Comparison of ENCODE assay signal across 10 cellular contexts in genomic region chr19:48695743-48696352, GRCh38. TPM values are rescaled to one million over a fixed set of nuclear protein-coding genes. Genes with fewer than 3 reads are reported as not detected.
DNase-seq lines count a peak whose midpoint lies in the region; ATAC-seq, FAIRE-seq and TF ChIP-seq lines count a peak whose summit lies in the region.
"Had no signal": no experiment of that assay in that cellular context is flagged by ENCODE, and none has a peak within 500 bp of the region (broad histone marks: within the 10 kb centered on the region; RNA-seq: fewer than 3 reads in every experiment).

FUT2 (plus strand) TSS chr19:48695971; CDS start chr19:48702957, 6,986 bp downstream.

- peak in 1 of 2 donors; percentile 27 for TF ChIP-seq POLR2A in uterus (IDR thresholded peaks at IDR 0.05)

- H3K36me3 ChIP-seq in bronchial epithelial cell (ENCODE audit: control insufficient read depth, insufficient read depth, low read length) (no peaks in the 10 kb centered on the region), uterus (no peaks in the 10 kb centered on the region)

- TF ChIP-seq CTCF in bronchial epithelial cell (IDR thresholded peaks at IDR 0.05; ENCODE audit: insufficient read depth, low read length, severe bottlenecking) (no peak), uterus (IDR thresholded peaks at IDR 0.05) (no peak)

- H3K9me3 Mint-ChIP-seq in activated naive CD8-positive, alpha-beta T cell (ENCODE audit: low read depth) = no peaks in the 10 kb centered on the region
- H3K9me3 Mint-ChIP-seq in activated naive CD8-positive, alpha-beta T cell treated with anti-CD3 and anti-CD28 coated beads, Interleukin-2, amount 50 U/mL, for 24 hours = no peaks in the 10 kb centered on the region
- no peaks in the 10 kb centered on the region for H3K9me3 Mint-ChIP-seq in memory B cell

- peaks cover 7% of the 10 kb centered on the region for H3K4me1 Mint-ChIP-seq in activated naive CD8-positive, alpha-beta T cell (ENCODE audit: low read depth)
- H3K4me1 Mint-ChIP-seq in activated naive CD8-positive, alpha-beta T cell treated with anti-CD3 and anti-CD28 coated beads, Interleukin-2, amount 50 U/mL, for 24 hours = peaks cover 7% of the 10 kb centered on the region
- H3K4me1 Mint-ChIP-seq in memory B cell = peaks cover 8% of the 10 kb centered on the region

- H3K27me3 ChIP-seq in bronchial epithelial cell (ENCODE audit: control insufficient read depth, insufficient read depth, low read length) = no peaks in the 10 kb centered on the region
- no peaks in the 10 kb centered on the region for H3K27me3 ChIP-seq in uterus

- no peak for ATAC-seq in activated naive CD8-positive, alpha-beta T cell treated with anti-CD3 and anti-CD28 coated beads, Interleukin-2, amount 50 U/mL, for 24 hours
- ATAC-seq in memory B cell (ENCODE audit: low read depth) = no peak

- intact Hi-C loops in uterus (cut with DNase I; ENCODE audit: low total_unique reads) = no loop called here

- H3K36me3 Mint-ChIP-seq in activated naive CD8-positive, alpha-beta T cell = peaks cover 2% of the 10 kb centered on the region
- no peaks in the 10 kb centered on the region for H3K36me3 Mint-ChIP-seq in activated naive CD8-positive, alpha-beta T cell treated with anti-CD3 and anti-CD28 coated beads, Interleukin-2, amount 50 U/mL, for 24 hours (ENCODE audit: low read depth)
- H3K36me3 Mint-ChIP-seq in memory B cell = peaks cover 2% of the 10 kb centered on the region

- peaks cover 3% of the 10 kb centered on the region for H3K27me3 Mint-ChIP-seq in activated naive CD8-positive, alpha-beta T cell
- peaks cover 26% of the 10 kb centered on the region for H3K27me3 Mint-ChIP-seq in activated naive CD8-positive, alpha-beta T cell treated with anti-CD3 and anti-CD28 coated beads, Interleukin-2, amount 50 U/mL, for 24 hours
- peaks cover 12% of the 10 kb centered on the region for H3K27me3 Mint-ChIP-seq in memory B cell

- H3K4me1 ChIP-seq in uterus = no peaks in the 10 kb centered on the region

- no peak within 1 kb of the TSS for H3K27ac Mint-ChIP-seq in activated naive CD8-positive, alpha-beta T cell
- H3K27ac Mint-ChIP-seq in activated naive CD8-positive, alpha-beta T cell treated with anti-CD3 and anti-CD28 coated beads, Interleukin-2, amount 50 U/mL, for 24 hours = no peak within 1 kb of the TSS
- no peak within 1 kb of the TSS for H3K27ac Mint-ChIP-seq in memory B cell

- H3K4me3 Mint-ChIP-seq in activated naive CD8-positive, alpha-beta T cell = peak within 1 kb of the TSS; percentile 75
- H3K4me3 Mint-ChIP-seq in activated naive CD8-positive, alpha-beta T cell treated with anti-CD3 and anti-CD28 coated beads, Interleukin-2, amount 50 U/mL, for 24 hours = no peak within 1 kb of the TSS
- H3K4me3 Mint-ChIP-seq in memory B cell = peak within 1 kb of the TSS; percentile 53

- peak within 1 kb of the TSS; percentile 17 to 30 for H3K27ac ChIP-seq in uterus

- no peak for FAIRE-seq in bronchial epithelial cell (lab: Jason Lieb, UNC)

- DNase-seq in activated naive CD8-positive, alpha-beta T cell treated with anti-CD3 and anti-CD28 coated beads, Interleukin-2, amount 50 U/mL, for 24 hours = no peak
- DNase-seq in bronchial epithelial cell (ENCODE audit: low read depth) (no peak), memory B cell (ENCODE audit: low spot score in 2 of 2) (no peak), uterus (no peak), COLO829 (ENCODE audit: low spot score) (no peak), SKM-1 treated with dmso at 0.1 percent for 144 hours (lab: John Stamatoyannopoulos, UW; ENCODE audit: unreplicated experiment) (no peak)
- no peak for DNase-seq in activated effector memory CD4-positive, alpha-beta T cell treated with anti-CD3 and anti-CD28 coated beads, Interleukin-2, amount 50 U/mL, for 16 hours
- DNase-seq: activated CD4-positive, alpha-beta T cell treated with anti-CD3 and anti-CD28 coated beads for 4 hours had no signal

- H3K4me3 ChIP-seq in bronchial epithelial cell (ENCODE audit: low read depth, low read length) (peak within 1 kb of the TSS; percentile 33), uterus (peak within 1 kb of the TSS in 1 of 2 donors; percentile 0)

- H3K9me3 ChIP-seq in uterus = no peaks in the 10 kb centered on the region

RNA-seq across cellular contexts. Expression of gene FUT2, which starts in this region (rescaled TPM):
- 7.9 and 39.4 TPM in 2 replicates for total RNA-seq in bronchial epithelial cell
- total RNA-seq in uterus = 1 to 10 TPM in 1 of 4 donors, not detected in 3; 1.0 TPM
- total RNA-seq: lung microvascular endothelial cell had no signal
